1 cellular context compared by ENCODE assay signal in genomic region chrX:154396358-154396757, GRCh38.
TF ChIP-seq lines count a peak whose summit lies in the region.

No MANE protein-coding gene starts in this region.

TF ChIP-seq in HepG2, 621 proteins besides CTCF, POLR2A, EP300 and RAD21:
- TF ChIP-seq ZNF460 (CRISPR knock-in tag; IDR thresholded peaks at IDR 0.05; ENCODE audit: borderline replicate concordance), result 0 out of 2 replicates have a peak, but pooled peaks have one; percentile 38
TF ChIP-seq in HepG2: peak in this region for 1; not testable (repeated sequence) for 620.
